In the genomic region with DNA sequence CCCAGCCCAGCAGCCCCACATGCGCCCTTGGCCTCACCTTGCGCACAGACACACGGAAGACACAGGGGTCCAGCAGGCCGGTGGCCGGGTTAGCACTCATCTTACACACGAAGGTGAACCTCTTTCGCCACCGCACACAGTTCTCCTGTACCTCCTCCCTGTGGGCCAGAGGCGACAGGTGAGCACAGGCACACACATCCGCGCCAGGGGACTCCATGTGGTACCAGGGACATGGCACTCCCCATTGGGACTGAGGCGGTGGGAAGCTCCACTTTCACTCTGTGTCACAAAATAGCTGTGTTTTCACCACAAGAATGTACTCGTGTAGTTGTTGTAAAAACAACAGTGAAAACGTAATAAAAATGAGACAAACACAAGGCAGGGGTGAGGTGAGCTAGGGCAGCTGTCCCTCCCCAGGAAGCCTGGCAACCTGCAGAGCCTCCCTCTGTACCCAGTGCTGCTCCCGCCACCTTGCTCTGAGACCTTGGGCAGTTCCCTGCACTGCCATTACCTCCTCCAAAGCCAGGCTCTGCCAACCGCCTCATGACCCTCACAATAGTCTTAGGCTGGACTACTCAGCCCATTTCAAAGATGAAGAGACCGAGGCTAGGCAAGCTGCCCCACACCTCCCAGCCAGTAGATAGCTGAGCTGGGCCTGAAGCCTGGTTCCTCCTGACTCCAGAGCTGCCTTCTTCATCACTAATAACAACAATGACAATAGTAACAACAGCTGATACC, we compare ENCODE assay signal across 6 cellular contexts. TPM values are rescaled to one million over a fixed set of nuclear protein-coding genes. Genes with fewer than 3 reads are reported as not detected.
DNase-seq lines count a peak whose midpoint lies in the region; ATAC-seq and TF ChIP-seq lines count a peak whose summit lies in the region.

No MANE protein-coding gene starts in this region.

- no peaks in the 10 kb centered on the region for H3K27me3 Mint-ChIP-seq in activated T-helper 2 cell treated with anti-CD3 and anti-CD28 coated beads, Interferon-gamma antibody, Interleukin-2, Interleukin-4, amounts not matched to agents 10 μg/mL and 5 μg/mL and 100 μg/mL, durations not matched to agents 14 hours and 24 hours and 36 hours (ENCODE audit: low read depth)
- no peaks in the 10 kb centered on the region for H3K27me3 Mint-ChIP-seq in naive thymus-derived CD4-positive, alpha-beta T cell
- no peaks in the 10 kb centered on the region for H3K27me3 Mint-ChIP-seq in natural killer cell (ENCODE audit: low read depth in 2 of 2)

- CTCF ChIA-PET in naive thymus-derived CD4-positive, alpha-beta T cell (lab: Charles Lee): interaction anchor here (1.0 to 13.2 kb wide), 7 partner anchors 11 to 146 kb away, joined by 3 to 253 read pairs (median 5); no protein-coding TSS in a partner anchor

- peaks cover 13% of the 10 kb centered on the region for H3K4me1 ChIP-seq in HUES6 (ENCODE audit: control insufficient read depth, insufficient read depth, low read length)
- peaks cover 65 to 89% of the 10 kb centered on the region in 2 donors for H3K4me1 ChIP-seq in naive thymus-derived CD4-positive, alpha-beta T cell (ENCODE audit: control insufficient read depth in 2 of 2, insufficient read depth in 2 of 2, low read length in 2 of 2)

- peak; percentile 36 for ATAC-seq in naive thymus-derived CD4-positive, alpha-beta T cell
- ATAC-seq in natural killer cell: no peak
- ATAC-seq in GM18511 (IDR thresholded peaks at IDR 0.05; ENCODE audit: unreplicated experiment): no peak

- peaks cover 50% of the 10 kb centered on the region for H3K4me1 Mint-ChIP-seq in activated T-helper 2 cell treated with anti-CD3 and anti-CD28 coated beads, Interferon-gamma antibody, Interleukin-2, Interleukin-4, amounts not matched to agents 10 μg/mL and 5 μg/mL and 100 μg/mL, durations not matched to agents 14 hours and 24 hours and 36 hours (ENCODE audit: low read depth)
- H3K4me1 Mint-ChIP-seq in naive thymus-derived CD4-positive, alpha-beta T cell: peaks cover 56 to 95% (median 75%) of the 10 kb centered on the region in 7 donors
- H3K4me1 Mint-ChIP-seq in natural killer cell: peaks cover 5 to 7% of the 10 kb centered on the region in 2 donors

- H3K27ac Mint-ChIP-seq in activated T-helper 2 cell treated with anti-CD3 and anti-CD28 coated beads, Interferon-gamma antibody, Interleukin-2, Interleukin-4, amounts not matched to agents 10 μg/mL and 5 μg/mL and 100 μg/mL, durations not matched to agents 14 hours and 24 hours and 36 hours: peak overlapping the region; percentile 58
- peak overlapping the region; percentile 62 to 98 (median 93) for H3K27ac Mint-ChIP-seq in naive thymus-derived CD4-positive, alpha-beta T cell
- no peak overlapping the region for H3K27ac Mint-ChIP-seq in natural killer cell

- H3K36me3 ChIP-seq in HUES6 (ENCODE audit: control insufficient read depth, insufficient read depth, low read length): no peaks in the 10 kb centered on the region
- H3K36me3 ChIP-seq in naive thymus-derived CD4-positive, alpha-beta T cell (ENCODE audit: control insufficient read depth in 2 of 3, insufficient read depth in 3 of 3, low read length in 3 of 3): peaks cover 10 to 52% (median 12%) of the 10 kb centered on the region in 3 experiments

- peak overlapping the region; percentile 25 for H3K9ac ChIP-seq in HUES6 (ENCODE audit: low read length)

- H3K36me3 Mint-ChIP-seq in activated T-helper 2 cell treated with anti-CD3 and anti-CD28 coated beads, Interferon-gamma antibody, Interleukin-2, Interleukin-4, amounts not matched to agents 10 μg/mL and 5 μg/mL and 100 μg/mL, durations not matched to agents 14 hours and 24 hours and 36 hours (ENCODE audit: low read depth): peaks cover 30% of the 10 kb centered on the region
- H3K36me3 Mint-ChIP-seq in naive thymus-derived CD4-positive, alpha-beta T cell: peaks cover 0 to 23% (median 17%) of the 10 kb centered on the region in 5 donors
- H3K36me3 Mint-ChIP-seq in natural killer cell: no peaks in the 10 kb centered on the region

- DNase-seq in activated T-helper 2 cell treated with anti-CD3 and anti-CD28 coated beads, Interferon-gamma antibody, Interleukin-2, Interleukin-4, amounts not matched to agents 10 μg/mL and 5 μg/mL and 100 μg/mL, durations not matched to agents 14 hours and 24 hours and 36 hours (ENCODE audit: low spot score): no peak
- peak in 1 of 9 donors; percentile 46 for DNase-seq in naive thymus-derived CD4-positive, alpha-beta T cell
- no peak for DNase-seq in natural killer cell
- DNase-seq in NCI-H2081 treated with DMSO at 0.1 percent for 48 hours (lab: John Stamatoyannopoulos, UW): no peak

- POLR2A ChIA-PET in naive thymus-derived CD4-positive, alpha-beta T cell (lab: Charles Lee): interaction anchor here (0.6 to 61.3 kb wide), 8 partner anchors 10 to 577 kb away, joined by 3 to 1719 read pairs (median 7); partner anchors contain the start of gene EEIG1

- intact Hi-C loops in activated T-helper 2 cell treated with anti-CD3 and anti-CD28 coated beads, Interferon-gamma antibody, Interleukin-2, Interleukin-4, amounts not matched to agents 10 μg/mL and 5 μg/mL and 100 μg/mL, durations not matched to agents 14 hours and 24 hours and 36 hours (cut with micrococcal nuclease): loop anchor here (2.0 kb wide), 1 partner anchor 77 kb away; no protein-coding TSS in a partner anchor
- intact Hi-C loops in naive thymus-derived CD4-positive, alpha-beta T cell (cut with micrococcal nuclease): loop anchor here (2.0 kb wide), 2 partner anchors 17 to 73 kb away; no protein-coding TSS in a partner anchor
- intact Hi-C loops in natural killer cell (cut with micrococcal nuclease): no loop called here

- TF ChIP-seq CTCF in natural killer cell (IDR thresholded peaks at IDR 0.05): no peak

- H3K27ac ChIP-seq in HUES6 (ENCODE audit: low read depth, low read length): no peak overlapping the region
- peak overlapping the region; percentile 84 for H3K27ac ChIP-seq in naive thymus-derived CD4-positive, alpha-beta T cell (ENCODE audit: low read depth, low read length)

- no peaks in the 10 kb centered on the region for H3K9me3 Mint-ChIP-seq in activated T-helper 2 cell treated with anti-CD3 and anti-CD28 coated beads, Interferon-gamma antibody, Interleukin-2, Interleukin-4, amounts not matched to agents 10 μg/mL and 5 μg/mL and 100 μg/mL, durations not matched to agents 14 hours and 24 hours and 36 hours
- no peaks in the 10 kb centered on the region for H3K9me3 Mint-ChIP-seq in naive thymus-derived CD4-positive, alpha-beta T cell
- no peaks in the 10 kb centered on the region for H3K9me3 Mint-ChIP-seq in natural killer cell

- no peaks in the 10 kb centered on the region for H3K27me3 ChIP-seq in HUES6 (ENCODE audit: control insufficient read depth, insufficient read depth, low read length)
- H3K27me3 ChIP-seq in naive thymus-derived CD4-positive, alpha-beta T cell (ENCODE audit: control insufficient read depth in 2 of 2, insufficient read depth in 2 of 2, low read length in 2 of 2): no peaks in the 10 kb centered on the region

- no peak overlapping the region for H3K4me3 ChIP-seq in HUES6 (ENCODE audit: low read depth, low read length)
- no peak overlapping the region for H3K4me3 ChIP-seq in naive thymus-derived CD4-positive, alpha-beta T cell (ENCODE audit: low read length)

- no peak overlapping the region for H3K4me3 Mint-ChIP-seq in activated T-helper 2 cell treated with anti-CD3 and anti-CD28 coated beads, Interferon-gamma antibody, Interleukin-2, Interleukin-4, amounts not matched to agents 10 μg/mL and 5 μg/mL and 100 μg/mL, durations not matched to agents 14 hours and 24 hours and 36 hours (ENCODE audit: low read depth)
- H3K4me3 Mint-ChIP-seq in naive thymus-derived CD4-positive, alpha-beta T cell: peak overlapping the region; percentile 14 to 92 (median 82)
- H3K4me3 Mint-ChIP-seq in natural killer cell: no peak overlapping the region

- no peaks in the 10 kb centered on the region for H3K9me3 ChIP-seq in HUES6 (ENCODE audit: control insufficient read depth, insufficient read depth, low read depth, low read length)
- H3K9me3 ChIP-seq in naive thymus-derived CD4-positive, alpha-beta T cell (ENCODE audit: control insufficient read depth in 2 of 3, low read length in 3 of 3): no peaks in the 10 kb centered on the region

RNA-seq across cellular contexts. Expression of gene DPM2, which starts 16.3 kb away (rescaled TPM):
- total RNA-seq in activated T-helper 2 cell treated with anti-CD3 and anti-CD28 coated beads, Interferon-gamma antibody, Interleukin-2, Interleukin-4, amounts not matched to agents 10 μg/mL and 5 μg/mL and 100 μg/mL, durations not matched to agents 14 hours and 24 hours and 36 hours: 55.7 and 57.4 TPM in 2 replicates
- total RNA-seq in naive thymus-derived CD4-positive, alpha-beta T cell: 10 to 100 TPM; 29.1 to 84.4 (median 56.8) TPM
- 10 to 100 TPM; 29.3 to 39.5 TPM for polyA plus RNA-seq in naive thymus-derived CD4-positive, alpha-beta T cell
- total RNA-seq in natural killer cell: 10 to 100 TPM; 22.9 to 31.4 (median 24.1) TPM

RNA-seq across cellular contexts. Expression of gene PIP5KL1, which starts 23.4 kb away (rescaled TPM):
- total RNA-seq in activated T-helper 2 cell treated with anti-CD3 and anti-CD28 coated beads, Interferon-gamma antibody, Interleukin-2, Interleukin-4, amounts not matched to agents 10 μg/mL and 5 μg/mL and 100 μg/mL, durations not matched to agents 14 hours and 24 hours and 36 hours: 1.4 and 3.4 TPM in 2 replicates
- total RNA-seq in naive thymus-derived CD4-positive, alpha-beta T cell: 1 to 10 TPM; 1.4 to 2.9 (median 2.1) TPM
- under 1 TPM in 1 of 2 donors, not detected in 1; 0.17 TPM for polyA plus RNA-seq in naive thymus-derived CD4-positive, alpha-beta T cell
- total RNA-seq in natural killer cell: 1 to 10 TPM in 1 of 3 donors, under 1 TPM in 2; 0.52 to 1.4 (median 0.97) TPM

RNA-seq across cellular contexts. Expression of gene EEIG1, which starts 26.9 kb away (rescaled TPM):
- 43.8 and 53.3 TPM in 2 replicates for total RNA-seq in activated T-helper 2 cell treated with anti-CD3 and anti-CD28 coated beads, Interferon-gamma antibody, Interleukin-2, Interleukin-4, amounts not matched to agents 10 μg/mL and 5 μg/mL and 100 μg/mL, durations not matched to agents 14 hours and 24 hours and 36 hours
- 100 to 1,000 TPM; 252 to 664 (median 347) TPM for total RNA-seq in naive thymus-derived CD4-positive, alpha-beta T cell
- polyA plus RNA-seq in naive thymus-derived CD4-positive, alpha-beta T cell: 100 to 1,000 TPM; 124 to 297 TPM
- 10 to 100 TPM; 10.3 to 36.0 (median 28.2) TPM for total RNA-seq in natural killer cell

RNA-seq across cellular contexts. Expression of gene ST6GALNAC4, which starts 37.1 kb away (rescaled TPM):
- total RNA-seq in activated T-helper 2 cell treated with anti-CD3 and anti-CD28 coated beads, Interferon-gamma antibody, Interleukin-2, Interleukin-4, amounts not matched to agents 10 μg/mL and 5 μg/mL and 100 μg/mL, durations not matched to agents 14 hours and 24 hours and 36 hours: 25.6 and 28.7 TPM in 2 replicates
- total RNA-seq in naive thymus-derived CD4-positive, alpha-beta T cell: 10 to 100 TPM; 28.0 to 51.0 (median 36.1) TPM
- 10 to 100 TPM; 20.0 to 21.7 TPM for polyA plus RNA-seq in naive thymus-derived CD4-positive, alpha-beta T cell
- 10 to 100 TPM; 18.8 to 33.0 (median 20.4) TPM for total RNA-seq in natural killer cell

RNA-seq across cellular contexts. Expression of gene ST6GALNAC6, which starts 54.5 kb away (rescaled TPM):
- 60.3 and 60.7 TPM in 2 replicates for total RNA-seq in activated T-helper 2 cell treated with anti-CD3 and anti-CD28 coated beads, Interferon-gamma antibody, Interleukin-2, Interleukin-4, amounts not matched to agents 10 μg/mL and 5 μg/mL and 100 μg/mL, durations not matched to agents 14 hours and 24 hours and 36 hours
- 100 to 1,000 TPM in 3 of 5 experiments, 10 to 100 TPM in 2; 63.0 to 125 (median 107) TPM for total RNA-seq in naive thymus-derived CD4-positive, alpha-beta T cell
- polyA plus RNA-seq in naive thymus-derived CD4-positive, alpha-beta T cell: 10 to 100 TPM; 28.3 to 34.5 TPM
- total RNA-seq in natural killer cell: 100 to 1,000 TPM; 120 to 148 (median 127) TPM

Comparison
In these comparisons a context has a peak if more than half of its experiments do, and no peak if none do; other contexts are left out.
1. H3K27ac Mint-ChIP-seq: peak in activated T-helper 2 cell treated with anti-CD3 and anti-CD28 coated beads, Interferon-gamma antibody, Interleukin-2, Interleukin-4, amounts not matched to agents 10 μg/mL and 5 μg/mL and 100 μg/mL, durations not matched to agents 14 hours and 24 hours and 36 hours (single experiment) and naive thymus-derived CD4-positive, alpha-beta T cell (9 of 9); none in natural killer cell (0 of 2).
2. H3K4me3 Mint-ChIP-seq: peak in naive thymus-derived CD4-positive, alpha-beta T cell (10 of 10); none in activated T-helper 2 cell treated with anti-CD3 and anti-CD28 coated beads, Interferon-gamma antibody, Interleukin-2, Interleukin-4, amounts not matched to agents 10 μg/mL and 5 μg/mL and 100 μg/mL, durations not matched to agents 14 hours and 24 hours and 36 hours (single experiment) and natural killer cell (single experiment).